Comparison of ENCODE assay signal across 8 cellular contexts in the genomic region with DNA sequence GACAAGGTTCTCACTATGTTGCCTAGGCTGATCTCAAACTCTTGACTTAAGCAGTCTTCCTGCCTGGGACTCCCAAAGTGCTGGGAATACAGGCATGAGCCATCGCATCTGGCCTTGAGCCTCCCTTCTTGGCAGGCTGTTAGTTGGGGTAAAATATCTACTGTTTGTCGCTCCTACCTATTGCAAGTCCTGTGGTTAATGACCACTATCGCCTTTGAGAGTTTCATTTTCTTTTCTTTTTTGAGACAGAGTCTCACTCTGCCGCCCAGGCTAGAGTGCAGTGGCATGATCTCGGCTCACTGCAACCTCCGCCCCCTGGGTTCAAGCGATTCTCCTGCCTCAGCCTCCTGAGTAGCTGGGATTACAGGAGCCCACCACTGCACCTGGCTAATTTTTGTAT.
A peak's percentile ranks its signal among the peaks of the same experiment; 100 is the strongest.
DNase-seq lines count a peak whose midpoint lies in the region; ATAC-seq and TF ChIP-seq lines count a peak whose summit lies in the region.
"Not testable (repeated sequence)": the region's sequence is repeated elsewhere in the genome, so short reads cannot be mapped to it uniquely, and the experiment has no call there.

No MANE protein-coding gene starts in this region.

- H3K4me3 Mint-ChIP-seq in activated CD8-positive, alpha-beta T cell treated with anti-CD3 and anti-CD28 coated beads for 36 hours, result not testable (repeated sequence)
- H3K4me3 Mint-ChIP-seq in immature natural killer cell, result peak overlapping the region; percentile 87 to 93 (median 90)

- intact Hi-C loops in activated CD8-positive, alpha-beta T cell treated with anti-CD3 and anti-CD28 coated beads for 36 hours (cut with micrococcal nuclease); thyroid gland (cut with DNase I): not testable (repeated sequence)

- not testable (repeated sequence) for H3K36me3 ChIP-seq in thyroid gland

- peak overlapping the region; percentile 77 for H3K27ac Mint-ChIP-seq in activated CD8-positive, alpha-beta T cell treated with anti-CD3 and anti-CD28 coated beads for 36 hours
- peak overlapping the region; percentile 97 to 100 (median 100) for H3K27ac Mint-ChIP-seq in immature natural killer cell

- WGBS in thyroid gland, 2 donors, result 89 to 96% methylated on average over 7 of the region's 7 CpGs

- not testable (repeated sequence) for DNase-seq in activated CD8-positive, alpha-beta T cell treated with anti-CD3 and anti-CD28 coated beads for 36 hours; thyroid gland
- peak; percentile 72 to 76 (median 72) for DNase-seq in immature natural killer cell

- TF ChIP-seq CTCF in activated CD8-positive, alpha-beta T cell treated with anti-CD3 and anti-CD28 coated beads for 36 hours (IDR thresholded peaks at IDR 0.05); thyroid gland (IDR thresholded peaks at IDR 0.05): not testable (repeated sequence)

- H3K27ac ChIP-seq in thyroid gland, result peak overlapping the region; percentile 93 to 99 (median 94)

- peaks cover 21% of the 10 kb centered on the region for H3K4me1 Mint-ChIP-seq in activated CD8-positive, alpha-beta T cell treated with anti-CD3 and anti-CD28 coated beads for 36 hours (ENCODE audit: low read depth)
- peaks cover 41 to 52% of the 10 kb centered on the region in 2 donors for H3K4me1 Mint-ChIP-seq in immature natural killer cell

- not testable (repeated sequence) for H3K27me3 ChIP-seq in thyroid gland

- H3K4me1 ChIP-seq in thyroid gland, result peaks cover 63 to 72% of the 10 kb centered on the region in 2 donors

- H3K9me3 ChIP-seq in thyroid gland, result not testable (repeated sequence)

- not testable (repeated sequence) for H3K9me3 Mint-ChIP-seq in activated CD8-positive, alpha-beta T cell treated with anti-CD3 and anti-CD28 coated beads for 36 hours; immature natural killer cell

- H3K27me3 Mint-ChIP-seq in activated CD8-positive, alpha-beta T cell treated with anti-CD3 and anti-CD28 coated beads for 36 hours, result not testable (repeated sequence)
- H3K27me3 Mint-ChIP-seq in immature natural killer cell (ENCODE audit: low read depth in 3 of 3), result peaks cover 11 to 13% (median 12%) of the 10 kb centered on the region in 3 donors

- TF ChIP-seq POLR2A in thyroid gland (IDR thresholded peaks at IDR 0.05), result not testable (repeated sequence)

- CTCF ChIA-PET in activated CD8-positive, alpha-beta T cell treated with anti-CD3 and anti-CD28 coated beads for 36 hours (lab: Charles Lee), result not testable (repeated sequence)

- not testable (repeated sequence) for H3K36me3 Mint-ChIP-seq in activated CD8-positive, alpha-beta T cell treated with anti-CD3 and anti-CD28 coated beads for 36 hours (ENCODE audit: low read depth); immature natural killer cell

- H3K4me3 ChIP-seq in thyroid gland (replicated peaks in 1 of 3), result not testable (repeated sequence)

- POLR2A ChIA-PET in activated CD8-positive, alpha-beta T cell treated with anti-CD3 and anti-CD28 coated beads for 36 hours (lab: Charles Lee), result not testable (repeated sequence)

- ATAC-seq in GM18517 (IDR thresholded peaks at IDR 0.05; ENCODE audit: unreplicated experiment), result peak; percentile 92
- peak; percentile 70 for ATAC-seq in GM19455 (IDR thresholded peaks at IDR 0.05; ENCODE audit: unreplicated experiment)
- ATAC-seq in HG02571 (IDR thresholded peaks at IDR 0.05; ENCODE audit: unreplicated experiment), result peak; percentile 70
- ATAC-seq in HG03066 (IDR thresholded peaks at IDR 0.05; ENCODE audit: low read depth, unreplicated experiment), result peak; percentile 81
- ATAC-seq in HG03571 (IDR thresholded peaks at IDR 0.05; ENCODE audit: unreplicated experiment), result peak; percentile 72
- ATAC-seq in activated CD8-positive, alpha-beta T cell treated with anti-CD3 and anti-CD28 coated beads for 36 hours, result not testable (repeated sequence)
